Comparison of ENCODE assay signal across 1 cellular context in genomic region chr13:95676775-95677563, GRCh38.
TF ChIP-seq lines count a peak whose summit lies in the region.

TSS of gene DNAJC3 (plus strand) at chr13:95677139. CDS start at chr13:95677256, 117 bp downstream.

TF ChIP-seq in A549, 52 proteins besides CTCF, POLR2A, EP300 and RAD21 (continued from another document):
- TF ChIP-seq REST (IDR thresholded peaks at IDR 0.05) (no peak), PBX3 (IDR thresholded peaks at IDR 0.05) (no peak), ZNF302 (CRISPR knock-in tag; IDR thresholded peaks at IDR 0.05) (no peak), FOSL2 (IDR thresholded peaks at IDR 0.05) (no peak), FOSL2 (CRISPR knock-in tag; IDR thresholded peaks at IDR 0.05) (no peak), CBX2 (IDR thresholded peaks at IDR 0.05; ENCODE audit: borderline replicate concordance, low read depth) (no peak), HOXB13 (CRISPR knock-in tag; IDR thresholded peaks at IDR 0.05; ENCODE audit: low read depth) (no peak), TP53 (CRISPR knock-in tag; IDR thresholded peaks at IDR 0.05) (no peak), HES2 (IDR thresholded peaks at IDR 0.05) (no peak), HOXB5 (CRISPR knock-in tag; IDR thresholded peaks at IDR 0.05) (no peak), PHF8 (IDR thresholded peaks at IDR 0.05; ENCODE audit: borderline replicate concordance, low read depth) (peak; percentile 89), FOSB (CRISPR knock-in tag; IDR thresholded peaks at IDR 0.05) (no peak), CBX8 (IDR thresholded peaks at IDR 0.05) (no peak), USF2 (IDR thresholded peaks at IDR 0.05) (peak; percentile 41; the same call in 1 of the 2 replicates), GATA3 (IDR thresholded peaks at IDR 0.05; ENCODE audit: borderline replicate concordance) (no peak), SMC3 (IDR thresholded peaks at IDR 0.05) (0 out of 3 replicates have a peak, but pooled peaks have one; percentile 15), ELK1 (IDR thresholded peaks at IDR 0.05; ENCODE audit: low read depth, low read length) (no peak), JUNB (IDR thresholded peaks at IDR 0.05) (no peak), JUN (IDR thresholded peaks at IDR 0.05) (peak in 1 of 2 experiments; percentile 38; a peak in 1 of 5 replicates), CHD2 (IDR thresholded peaks at IDR 0.05; ENCODE audit: low read length, partially characterized antibody) (no peak), NPAS2 (CRISPR knock-in tag; IDR thresholded peaks at IDR 0.05; ENCODE audit: borderline replicate concordance) (no peak), MAX (IDR thresholded peaks at IDR 0.05) (peak; percentile 91), HDAC2 (IDR thresholded peaks at IDR 0.05) (no peak), E2F6 (IDR thresholded peaks at IDR 0.05; ENCODE audit: borderline replicate concordance, low read depth) (peak; percentile 87), RNF2 (IDR thresholded peaks at IDR 0.05; ENCODE audit: borderline replicate concordance, low read depth) (no peak), ZC3H11A (IDR thresholded peaks at IDR 0.05) (no peak), MAFK (IDR thresholded peaks at IDR 0.05; ENCODE audit: partially characterized antibody) (no peak), HEYL (CRISPR knock-in tag; IDR thresholded peaks at IDR 0.05) (no peak), BHLHE40 (IDR thresholded peaks at IDR 0.05; ENCODE audit: low read depth, low read length) (peak; percentile 62), FOXS1 (CRISPR knock-in tag; IDR thresholded peaks at IDR 0.05) (no peak), ZSCAN20 (CRISPR knock-in tag; IDR thresholded peaks at IDR 0.05) (no peak), CEBPB (IDR thresholded peaks at IDR 0.05) (no peak), MYC (IDR thresholded peaks at IDR 0.05; ENCODE audit: borderline replicate concordance, low read length) (no peak), EHMT2 (IDR thresholded peaks at IDR 0.05; ENCODE audit: low read depth) (no peak), CHD4 (IDR thresholded peaks at IDR 0.05; ENCODE audit: borderline replicate concordance) (no peak)
